Comparison of ENCODE assay signal across 8 cellular contexts in genomic region chr21:25573409-25574206, GRCh38. TPM values are rescaled to one million over a fixed set of nuclear protein-coding genes. Genes with fewer than 3 reads are reported as not detected.
DNase-seq lines count a peak whose midpoint lies in the region; ATAC-seq and TF ChIP-seq lines count a peak whose summit lies in the region.

No MANE protein-coding gene starts in this region.

- peaks cover 0 to 15% (median 0%) of the 10 kb centered on the region in 4 donors for H3K36me3 ChIP-seq in sigmoid colon

- peak overlapping the region; percentile 85 for H3K27ac Mint-ChIP-seq in CD4-positive, alpha-beta T cell

- no peak for TF ChIP-seq CTCF in CD4-positive, alpha-beta T cell (IDR thresholded peaks at IDR 0.05)
- TF ChIP-seq CTCF in fibroblast of pulmonary artery (IDR thresholded peaks at IDR 0.05; ENCODE audit: low read length, missing control alignments) (no peak), sigmoid colon (IDR thresholded peaks at IDR 0.05) (no peak)

- POLR2A ChIA-PET in CD4-positive, alpha-beta T cell (lab: Charles Lee) = interaction anchor here (0.6 to 5.2 kb wide), 7 partner anchors 10 to 161 kb away, joined by 3 to 31 read pairs (median 4); partner anchors contain the start of genes ATP5PF, GABPA and MRPL39

- CTCF ChIA-PET in CD4-positive, alpha-beta T cell (lab: Charles Lee) = interaction anchor here (0.6 to 1.8 kb wide), 6 partner anchors 9 to 211 kb away, joined by 3 to 5 read pairs (median 3); partner anchors contain the start of gene MRPL39

- no peak for TF ChIP-seq EP300 in sigmoid colon (IDR thresholded peaks at IDR 0.05)

- peak overlapping the region; percentile 59 for H3K27ac ChIP-seq in CD4-positive, alpha-beta T cell (ENCODE audit: low read depth, low read length)
- H3K27ac ChIP-seq in sigmoid colon = no peak overlapping the region

- intact Hi-C loops in CD4-positive, alpha-beta T cell (cut with DNase I, micrococcal nuclease) = loop anchor here in 1 of 2 experiments (1.0 to 5.0 kb wide), 4 partner anchors 11 to 151 kb away; partner anchors contain the start of gene MRPL39
- intact Hi-C loops in sigmoid colon (cut with DNase I) = no loop called here

- peaks cover 14% of the 10 kb centered on the region for H3K36me3 Mint-ChIP-seq in CD4-positive, alpha-beta T cell (ENCODE audit: low read depth)

- ATAC-seq in CD4-positive, alpha-beta T cell (ENCODE audit: poor library complexity) = peak; percentile 83
- ATAC-seq in GM19467 (IDR thresholded peaks at IDR 0.05; ENCODE audit: unreplicated experiment) = peak; percentile 19

- no peaks in the 10 kb centered on the region for H3K27me3 ChIP-seq in CD4-positive, alpha-beta T cell (ENCODE audit: control insufficient read depth, insufficient read depth, low read length)
- H3K27me3 ChIP-seq in sigmoid colon = no peaks in the 10 kb centered on the region

- H3K4me1 ChIP-seq in sigmoid colon = peaks cover 0 to 4% (median 0%) of the 10 kb centered on the region in 4 donors

- H3K4me3 Mint-ChIP-seq in CD4-positive, alpha-beta T cell = peak overlapping the region; percentile 84

- H3K9me3 ChIP-seq in CD4-positive, alpha-beta T cell (ENCODE audit: control insufficient read depth, low read length) = no peaks in the 10 kb centered on the region
- no peaks in the 10 kb centered on the region for H3K9me3 ChIP-seq in sigmoid colon

- peaks cover 73% of the 10 kb centered on the region for H3K4me1 Mint-ChIP-seq in CD4-positive, alpha-beta T cell (ENCODE audit: low read depth)

- no peak for TF ChIP-seq POLR2A in sigmoid colon (IDR thresholded peaks at IDR 0.05)

- H3K9me3 Mint-ChIP-seq in CD4-positive, alpha-beta T cell = no peaks in the 10 kb centered on the region

- peak in 5 of 10 experiments; percentile 6 to 22 (median 11) for DNase-seq in CD4-positive, alpha-beta T cell
- peak; percentile 16 for DNase-seq in LoVo (ENCODE audit: low spot score)
- peak; percentile 70 to 80 for DNase-seq in activated CD4-positive, alpha-beta T cell treated with anti-CD3 and anti-CD28 coated beads, Interleukin-2, amount 50 U/mL, for 48 hours
- DNase-seq in fibroblast of pulmonary artery (ENCODE audit: low read depth) = peak; percentile 81
- peak; percentile 32 for DNase-seq in stimulated activated CD8-positive, alpha-beta memory T cell treated with anti-CD3 and anti-CD28 coated beads, Interleukin-12 subunit alpha, Interleukin-12 subunit beta, amount 100 ng/mL, for 1 hour (ENCODE audit: low read depth)
- DNase-seq in medulla oblongata (ENCODE audit: extremely low spot score) = no peak
- no peak for DNase-seq in sigmoid colon

- H3K27me3 Mint-ChIP-seq in CD4-positive, alpha-beta T cell = no peaks in the 10 kb centered on the region

- WGBS in sigmoid colon, 2 donors = 38 to 44% methylated on average over 6 of the region's 6 CpGs

- H3K4me3 ChIP-seq in fibroblast of pulmonary artery (replicated peaks; ENCODE audit: low read depth, low read length) = no peak overlapping the region
- no peak overlapping the region for H3K4me3 ChIP-seq in sigmoid colon

RNA-seq across cellular contexts. Expression of gene MRPL39, which starts 33.7 kb away (rescaled TPM):
- total RNA-seq in CD4-positive, alpha-beta T cell = 10 to 100 TPM; 10.7 to 15.2 TPM
- 10 to 100 TPM; 15.3 to 18.9 (median 17.5) TPM for total RNA-seq in sigmoid colon
- 10 to 100 TPM; 24.6 to 53.6 (median 38.4) TPM for polyA plus RNA-seq in sigmoid colon

Comparison
In these comparisons a context has a peak if more than half of its experiments do, and no peak if none do; other contexts are left out.
1. DNase-seq: peak in LoVo (single experiment), activated CD4-positive, alpha-beta T cell treated with anti-CD3 and anti-CD28 coated beads, Interleukin-2, amount 50 U/mL, for 48 hours (2 of 2), fibroblast of pulmonary artery (single experiment) and stimulated activated CD8-positive, alpha-beta memory T cell treated with anti-CD3 and anti-CD28 coated beads, Interleukin-12 subunit alpha, Interleukin-12 subunit beta, amount 100 ng/mL, for 1 hour (single experiment); none in medulla oblongata (single experiment) and sigmoid colon (single experiment).